Comparison of ENCODE assay signal across 8 cellular contexts in genomic region chr5:90473321-90474234, GRCh38. TPM values are rescaled to one million over a fixed set of nuclear protein-coding genes. Genes with fewer than 3 reads are reported as not detected.
A peak's percentile ranks its signal among the peaks of the same experiment; 100 is the strongest.
DNase-seq lines count a peak whose midpoint lies in the region; ATAC-seq, FAIRE-seq and TF ChIP-seq lines count a peak whose summit lies in the region.

No MANE protein-coding gene starts in this region.

- H3K9me3 Mint-ChIP-seq in activated T-cell treated with anti-CD3 and anti-CD28 coated beads, Interleukin-2, amount 50 U/mL, for 72 hours = peaks cover 0 to 2% of the 10 kb centered on the region in 2 donors
- peaks cover 21% of the 10 kb centered on the region for H3K9me3 Mint-ChIP-seq in nephron progenitor cell

- 1% methylated on average over 28 of the region's 57 CpGs for WGBS in A549 (ENCODE audit: missing lambda C conversion rate)

- CTCF ChIA-PET in A549 (lab: Yijun Ruan, JAX) = interaction anchor here (0.9 to 1.7 kb wide), 11 partner anchors 7 to 63 kb away, joined by 3 to 5 read pairs (median 4); partner anchors contain the start of gene LYSMD3

- DNase-seq in A549 (ENCODE audit: low read depth in 1 of 2, low spot score in 1 of 2) (peak; percentile 14 to 34), NCI-H748 (lab: John Stamatoyannopoulos, UW; ENCODE audit: unreplicated experiment) (peak; percentile 71), fibroblast of the conjunctiva (ENCODE audit: low read depth) (peak; percentile 4), nephron progenitor cell (peak; percentile 67), tibial artery (peak in 1 of 2 donors; percentile 71)
- DNase-seq in activated T-cell treated with anti-CD3 and anti-CD28 coated beads, Interleukin-2, amount 50 U/mL, for 72 hours = peak; percentile 8 to 28

- H3K4me1 Mint-ChIP-seq in activated T-cell treated with anti-CD3 and anti-CD28 coated beads, Interleukin-2, amount 50 U/mL, for 72 hours (ENCODE audit: low read depth) = peaks cover 48% of the 10 kb centered on the region
- peaks cover 33% of the 10 kb centered on the region for H3K4me1 Mint-ChIP-seq in nephron progenitor cell

- TF ChIP-seq POLR2A in A549 (IDR thresholded peaks at IDR 0.05; ENCODE audit: low read length) (no peak), GM18505 (IDR thresholded peaks at IDR 0.05; ENCODE audit: borderline replicate concordance, extremely low read depth, insufficient read depth, insufficient read length) (no peak)

- peak overlapping the region; percentile 60 for H3K27ac Mint-ChIP-seq in activated T-cell treated with anti-CD3 and anti-CD28 coated beads, Interleukin-2, amount 50 U/mL, for 72 hours
- H3K27ac Mint-ChIP-seq in nephron progenitor cell = peak overlapping the region; percentile 98

- peak overlapping the region; percentile 80 for H3K4me3 ChIP-seq in A549
- peak overlapping the region; percentile 77 to 84 for H3K4me3 ChIP-seq in tibial artery

- no peak for TF ChIP-seq EP300 in A549 (IDR thresholded peaks at IDR 0.05)

- intact Hi-C loops in tibial artery (cut with DNase I; ENCODE audit: low total_unique reads) = no loop called here

- FAIRE-seq in A549 (lab: Jason Lieb, UNC) = no peak

- H3K4me1 ChIP-seq in A549 (peaks cover 13% of the 10 kb centered on the region), tibial artery (peaks cover 0 to 17% (median 13%) of the 10 kb centered on the region in 4 donors)

- TF ChIP-seq CTCF in A549 (IDR thresholded peaks at IDR 0.05) (no peak), nephron progenitor cell (IDR thresholded peaks at IDR 0.05) (no peak), tibial artery (IDR thresholded peaks at IDR 0.05) (no peak)

- H3K27me3 ChIP-seq in tibial artery = no peaks in the 10 kb centered on the region

- H3K4me2 ChIP-seq in A549 = peak overlapping the region; percentile 91

- ATAC-seq in A549 (peak; percentile 52 to 60), GM18505 (IDR thresholded peaks at IDR 0.05; ENCODE audit: unreplicated experiment) (peak; percentile 12), HG02973 (IDR thresholded peaks at IDR 0.05; ENCODE audit: unreplicated experiment) (peak; percentile 12)
- peak; percentile 5 to 15 for ATAC-seq in activated T-cell treated with anti-CD3 and anti-CD28 coated beads, Interleukin-2, amount 50 U/mL, for 72 hours (replicated peaks in 1 of 2)

- no peak for TF ChIP-seq RAD21 in A549 (conservative IDR thresholded peaks at IDR 0.05 in 1 of 2, IDR thresholded peaks at IDR 0.05 in 1 of 2)

- H3K36me3 ChIP-seq in tibial artery = peaks cover 0 to 4% (median 4%) of the 10 kb centered on the region in 3 donors

- H3K27me3 Mint-ChIP-seq in activated T-cell treated with anti-CD3 and anti-CD28 coated beads, Interleukin-2, amount 50 U/mL, for 72 hours (ENCODE audit: low read depth) = no peaks in the 10 kb centered on the region
- peaks cover 4% of the 10 kb centered on the region for H3K27me3 Mint-ChIP-seq in nephron progenitor cell (ENCODE audit: low read depth, poor library complexity)

- peaks cover 6 to 7% of the 10 kb centered on the region in 2 donors for H3K36me3 Mint-ChIP-seq in activated T-cell treated with anti-CD3 and anti-CD28 coated beads, Interleukin-2, amount 50 U/mL, for 72 hours (ENCODE audit: insufficient read depth in 2 of 2)
- H3K36me3 Mint-ChIP-seq in nephron progenitor cell (ENCODE audit: low read depth) = peaks cover 29% of the 10 kb centered on the region

- POLR2A ChIA-PET in A549 (lab: Yijun Ruan, JAX) = interaction anchor here (0.8 to 3.8 kb wide), 9 partner anchors 8 to 910 kb away, joined by 3 to 46 read pairs (median 5); partner anchors contain the start of genes ARRDC3, CETN3 and LYSMD3

- H3K4me3 Mint-ChIP-seq in activated T-cell treated with anti-CD3 and anti-CD28 coated beads, Interleukin-2, amount 50 U/mL, for 72 hours = peak overlapping the region; percentile 92 to 95
- H3K4me3 Mint-ChIP-seq in nephron progenitor cell = peak overlapping the region; percentile 96

- H3K27ac ChIP-seq in A549 (peak overlapping the region; percentile 92 to 94), tibial artery (peak overlapping the region; percentile 68 to 73)

- no peaks in the 10 kb centered on the region for H3K9me3 ChIP-seq in A549
- no peaks in the 10 kb centered on the region for H3K9me3 ChIP-seq in tibial artery

TF ChIP-seq in A549, 52 proteins besides CTCF, POLR2A, EP300 and RAD21:
- TF ChIP-seq, protein P1, sequence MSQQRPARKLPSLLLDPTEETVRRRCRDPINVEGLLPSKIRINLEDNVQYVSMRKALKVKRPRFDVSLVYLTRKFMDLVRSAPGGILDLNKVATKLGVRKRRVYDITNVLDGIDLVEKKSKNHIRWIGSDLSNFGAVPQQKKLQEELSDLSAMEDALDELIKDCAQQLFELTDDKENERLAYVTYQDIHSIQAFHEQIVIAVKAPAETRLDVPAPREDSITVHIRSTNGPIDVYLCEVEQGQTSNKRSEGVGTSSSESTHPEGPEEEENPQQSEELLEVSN (IDR thresholded peaks at IDR 0.05; ENCODE audit: borderline replicate concordance, low read depth) = peak; percentile 94
- TF ChIP-seq FOSL2 (IDR thresholded peaks at IDR 0.05) (no peak), FOSL2 (CRISPR knock-in tag; IDR thresholded peaks at IDR 0.05) (no peak), HOXB5 (CRISPR knock-in tag; IDR thresholded peaks at IDR 0.05) (peak; percentile 54; the same call in 1 of the 2 replicates), RNF2 (IDR thresholded peaks at IDR 0.05; ENCODE audit: borderline replicate concordance, low read depth) (peak; percentile 90; the same call in 1 of the 2 replicates), MAX (IDR thresholded peaks at IDR 0.05) (peak; percentile 98), PHF8 (IDR thresholded peaks at IDR 0.05; ENCODE audit: borderline replicate concordance, low read depth) (0 out of 2 replicates have a peak, but pooled peaks have one; percentile 40), GATA3 (IDR thresholded peaks at IDR 0.05; ENCODE audit: borderline replicate concordance) (no peak)

RNA-seq across cellular contexts. Expression of gene MBLAC2, which starts 1.0 kb away (rescaled TPM):
- 4.4 and 5.3 TPM in 2 replicates for polyA plus RNA-seq in A549 (2011; rRNA removed)
- polyA plus RNA-seq in A549 (2012; cell fraction: cytosol; rRNA removed) = 1.5 and 2.2 TPM in 2 replicates
- 2.7 and 2.9 TPM in 2 replicates for polyA plus RNA-seq in A549 (2012; cell fraction: nucleus; rRNA removed)
- 4.4 to 5.7 TPM (median 5.4 TPM) in 3 replicates for polyA plus RNA-seq in A549 (2017; fragmentation: RNase III; extraction: RNeasy Plus Mini Kit Qiagen cat#74134 plus additional on column Dnase treatment)
- 3.4 and 4.2 TPM in 2 replicates for polyA minus RNA-seq in A549 (2011; rRNA and poly(A)+ RNA removed)
- 1 to 10 TPM; 5.4 to 6.0 TPM for total RNA-seq in activated T-cell treated with anti-CD3 and anti-CD28 coated beads, Interleukin-2, amount 50 U/mL, for 72 hours

RNA-seq across cellular contexts. Expression of gene POLR3G, which starts 1.1 kb away (rescaled TPM):
- polyA plus RNA-seq in A549 (2011; rRNA removed) (15.7 and 22.6 TPM in 2 replicates), A549 (2017; fragmentation: RNase III; extraction: RNeasy Plus Mini Kit Qiagen cat#74134 plus additional on column Dnase treatment) (11.6 to 17.5 TPM (median 11.7 TPM) in 3 replicates)
- 18.5 and 28.6 TPM in 2 replicates for polyA plus RNA-seq in A549 (2012; cell fraction: cytosol; rRNA removed)
- 13.6 and 21.8 TPM in 2 replicates for polyA plus RNA-seq in A549 (2012; cell fraction: nucleus; rRNA removed)
- 2.4 and 3.5 TPM in 2 replicates for polyA minus RNA-seq in A549 (2011; rRNA and poly(A)+ RNA removed)
- 1 to 10 TPM; 4.5 to 6.3 TPM for total RNA-seq in activated T-cell treated with anti-CD3 and anti-CD28 coated beads, Interleukin-2, amount 50 U/mL, for 72 hours

RNA-seq across cellular contexts. Expression of gene LYSMD3, which starts 55.8 kb away (rescaled TPM):
- polyA plus RNA-seq in A549 (2011; rRNA removed) (17.1 and 24.1 TPM in 2 replicates), A549 (2017; fragmentation: RNase III; extraction: RNeasy Plus Mini Kit Qiagen cat#74134 plus additional on column Dnase treatment) (9.5 to 11.1 TPM (median 10.6 TPM) in 3 replicates)
- polyA plus RNA-seq in A549 (2012; cell fraction: cytosol; rRNA removed) = 2.7 and 2.8 TPM in 2 replicates
- 1.2 and 1.3 TPM in 2 replicates for polyA plus RNA-seq in A549 (2012; cell fraction: nucleus; rRNA removed)
- polyA minus RNA-seq in A549 (2011; rRNA and poly(A)+ RNA removed) = 6.1 and 7.1 TPM in 2 replicates
- total RNA-seq in activated T-cell treated with anti-CD3 and anti-CD28 coated beads, Interleukin-2, amount 50 U/mL, for 72 hours = 10 to 100 TPM; 16.0 to 17.1 TPM
